17 cellular contexts compared by ENCODE assay signal in the genomic region with DNA sequence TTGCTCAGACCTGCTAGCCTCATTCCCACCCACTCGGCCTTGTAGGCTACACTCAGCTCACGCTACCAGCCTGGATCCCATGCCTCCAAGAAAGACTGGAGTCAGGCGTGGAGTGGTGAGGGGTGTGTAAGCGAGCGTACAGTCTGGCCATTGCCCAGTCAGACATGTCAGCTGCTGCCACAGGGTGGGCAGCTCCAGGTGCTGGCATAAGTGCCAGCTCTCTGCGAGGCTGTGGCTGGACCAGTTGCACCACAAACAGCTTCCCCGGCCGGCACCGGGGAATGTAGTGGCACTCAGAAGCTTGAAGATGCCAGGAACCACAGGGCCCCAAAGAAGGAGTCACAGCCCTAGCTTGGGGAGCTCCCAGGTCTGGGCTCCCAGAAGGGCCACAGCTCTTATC. TPM values are rescaled to one million over a fixed set of nuclear protein-coding genes. Genes with fewer than 3 reads are reported as not detected.
DNase-seq lines count a peak whose midpoint lies in the region; ATAC-seq and TF ChIP-seq lines count a peak whose summit lies in the region.
"Had no signal": no experiment of that assay in that cellular context is flagged by ENCODE, and none has a peak within 500 bp of the region (broad histone marks: within the 10 kb centered on the region; RNA-seq: fewer than 3 reads in every experiment).

No MANE protein-coding gene starts in this region.

- BruUV-seq in Calu3 (replicated peaks; lab: Mats Ljungman, UMichigan) = no TSS peak

- DNase-seq in Right ventricle myocardium inferior (ENCODE audit: missing footprints) (peak; percentile 58), heart left ventricle (no peak), RWPE1 (ENCODE audit: low spot score) (no peak), ecto neural progenitor cell (ENCODE audit: low spot score) (no peak), Calu3 (no peak)
- DNase-seq: AML-193; CD4-positive, alpha-beta memory T cell; DND-41; EL; GM23248 had no signal

- no peak overlapping the region for H3K27ac Mint-ChIP-seq in Calu3 (ENCODE audit: unreplicated experiment)
- H3K27ac Mint-ChIP-seq: CD4-positive, alpha-beta memory T cell had no signal

- POLR2A ChIA-PET in RWPE1 (lab: Yijun Ruan, JAX; ENCODE audit: low non-redundant PET) = no interaction called here

- no peak overlapping the region for H3K4me3 Mint-ChIP-seq in Calu3 (ENCODE audit: low read depth, unreplicated experiment)
- H3K4me3 Mint-ChIP-seq: CD4-positive, alpha-beta memory T cell had no signal

- peaks cover 0 to 10% (median 0%) of the 10 kb centered on the region in 9 donors for H3K36me3 ChIP-seq in heart left ventricle
- no peaks in the 10 kb centered on the region for H3K36me3 ChIP-seq in neutrophil
- H3K36me3 ChIP-seq: HAP-1 had no signal

- H3K4me3 ChIP-seq in heart left ventricle = no peak overlapping the region
- H3K4me3 ChIP-seq in neutrophil (ENCODE audit: low read depth in 1 of 2, low read length in 1 of 2) = no peak overlapping the region
- H3K4me3 ChIP-seq: A549, GM12878, GM23248, HAP-1 had no signal

- peaks cover 0 to 75% (median 14%) of the 10 kb centered on the region in 12 donors for H3K4me1 ChIP-seq in heart left ventricle
- H3K4me1 ChIP-seq in neutrophil (ENCODE audit: control insufficient read depth in 1 of 2, insufficient read depth in 1 of 2, low read depth in 1 of 2, low read length in 1 of 2) = peaks cover 49 to 69% of the 10 kb centered on the region in 2 experiments

- no peaks in the 10 kb centered on the region for H3K36me3 Mint-ChIP-seq in Calu3 (ENCODE audit: insufficient read depth, unreplicated experiment)

- TF ChIP-seq CTCF in heart left ventricle (IDR thresholded peaks at IDR 0.05) (no peak), RWPE1 (conservative IDR thresholded peaks at IDR 0.05; ENCODE audit: low read depth) (no peak), neutrophil (IDR thresholded peaks at IDR 0.05) (no peak), Calu3 (IDR thresholded peaks at IDR 0.05; ENCODE audit: unreplicated experiment) (no peak)

- intact Hi-C loops in Right ventricle myocardium inferior (cut with DNase I) (no loop called here), heart left ventricle (cut with DNase I) (no loop called here), Calu3 (cut with micrococcal nuclease; ENCODE audit: unreplicated experiment) (no loop called here)

- H3K27me3 ChIP-seq in heart left ventricle = no peaks in the 10 kb centered on the region
- no peaks in the 10 kb centered on the region for H3K27me3 ChIP-seq in neutrophil

- H3K27ac ChIP-seq in heart left ventricle (peak overlapping the region in 1 of 12 donors; percentile 3), RWPE1 (peak overlapping the region; percentile 16; the same call in 1 of the 2 replicates), neutrophil (peak overlapping the region; percentile 69)
- H3K27ac ChIP-seq: 22Rv1, A549, C4-2B, GM23248 had no signal

- WGBS in heart left ventricle, 4 donors = 82 to 96% (median 95%) methylated on average over 8 to 9 of the region's 9 CpGs

- CTCF ChIA-PET in RWPE1 (lab: Yijun Ruan, JAX) = interaction anchor here (0.6 to 0.7 kb wide), 2 partner anchors 42 to 290 kb away, joined by 3 read pairs; no protein-coding TSS in a partner anchor
- CTCF ChIA-PET in Calu3 (lab: Charles Lee) = interaction anchor here (0.6 to 1.2 kb wide), 3 partner anchors 12 to 19 kb away, joined by 3 read pairs; a partner anchor contains a TSS

- H3K27me3 Mint-ChIP-seq in Calu3 (ENCODE audit: unreplicated experiment) = no peaks in the 10 kb centered on the region

- H3K9me3 Mint-ChIP-seq in Calu3 (ENCODE audit: low read depth, unreplicated experiment) = no peaks in the 10 kb centered on the region
- H3K9me3 Mint-ChIP-seq: CD4-positive, alpha-beta memory T cell had no signal

- ATAC-seq in Right ventricle myocardium inferior = no peak
- no peak for ATAC-seq in heart left ventricle
- no peak for ATAC-seq in GM19455 (IDR thresholded peaks at IDR 0.05; ENCODE audit: unreplicated experiment)
- ATAC-seq: A549, GM12878 had no signal

- H3K4me1 Mint-ChIP-seq in Calu3 (ENCODE audit: low read depth, unreplicated experiment) = peaks cover 12% of the 10 kb centered on the region

- H3K9me3 ChIP-seq in heart left ventricle = no peaks in the 10 kb centered on the region
- no peaks in the 10 kb centered on the region for H3K9me3 ChIP-seq in neutrophil
- H3K9me3 ChIP-seq: A549, HAP-1 had no signal

- TF ChIP-seq POLR2A in heart left ventricle (IDR thresholded peaks at IDR 0.05) = no peak

RNA-seq across cellular contexts. Expression of a gene that starts 6.3 kb away (rescaled TPM):
- 16.7 TPM for total RNA-seq in Right ventricle myocardium inferior
- total RNA-seq in heart left ventricle = 10 to 100 TPM; 15.3 to 33.9 (median 21.5) TPM
- polyA plus RNA-seq in heart left ventricle = 10 to 100 TPM; 10.4 to 12.5 TPM
- total RNA-seq in Calu3 (2022) = 36.1 and 39.0 TPM in 2 replicates

RNA-seq across cellular contexts. Expression of a gene that starts 17.1 kb away (rescaled TPM):
- total RNA-seq in Right ventricle myocardium inferior = 14.1 TPM
- total RNA-seq in heart left ventricle = 10 to 100 TPM in 6 of 9 donors, 1 to 10 TPM in 3; 6.9 to 52.4 (median 16.8) TPM
- polyA plus RNA-seq in heart left ventricle = 100 to 1,000 TPM in 1 of 2 donors, 10 to 100 TPM in 1; 14.6 to 154 TPM
- total RNA-seq in Calu3 (2022) = 2.0 and 4.6 TPM in 2 replicates
